In genomic region chr2:105617631-105618350, GRCh38 we compare ENCODE assay signal across 1 cellular context.
TF ChIP-seq lines count a peak whose summit lies in the region.

No MANE protein-coding gene starts in this region.

TF ChIP-seq in WTC11, 78 proteins besides CTCF, POLR2A, EP300 and RAD21 (continued from another document):
- no peak for TF ChIP-seq IRF2 (CRISPR knock-in tag; IDR thresholded peaks at IDR 0.05; ENCODE audit: borderline replicate concordance, low read depth)
- no peak for TF ChIP-seq ERG (CRISPR knock-in tag; IDR thresholded peaks at IDR 0.05)
- TF ChIP-seq FOXP1 (CRISPR knock-in tag; IDR thresholded peaks at IDR 0.05; ENCODE audit: borderline replicate concordance) = no peak
- no peak for TF ChIP-seq KAT7 (CRISPR knock-in tag; IDR thresholded peaks at IDR 0.05; ENCODE audit: borderline replicate concordance)
